Comparison of ENCODE assay signal across 8 cellular contexts in genomic region chr10:79347226-79347893, GRCh38. TPM values are rescaled to one million over a fixed set of nuclear protein-coding genes. Genes with fewer than 3 reads are reported as not detected.
A peak's percentile ranks its signal among the peaks of the same experiment; 100 is the strongest.
DNase-seq lines count a peak whose midpoint lies in the region; ATAC-seq and TF ChIP-seq lines count a peak whose summit lies in the region.

PPIF (plus strand) TSS chr10:79347469; CDS start chr10:79347549, 80 bp downstream.

- WGBS in aorta, 2 donors, result 0 to 1% methylated on average over 56 to 77 of the region's 77 CpGs

- intact Hi-C loops in aorta (cut with DNase I), result no loop called here

- H3K4me1 ChIP-seq in aorta (ENCODE audit: control insufficient read depth in 1 of 2, insufficient read depth in 2 of 2, low read length in 2 of 2), result no peaks in the 10 kb centered on the region

- H3K27ac ChIP-seq in aorta (ENCODE audit: low read depth in 1 of 2, low read length in 2 of 2), result no peak within 1 kb of the TSS

- H3K27me3 ChIP-seq in aorta (ENCODE audit: control insufficient read depth in 1 of 2, insufficient read depth in 2 of 2, low read length in 1 of 2), result no peaks in the 10 kb centered on the region

- peak; percentile 91 for TF ChIP-seq CTCF in astrocyte of the cerebellum (IDR thresholded peaks at IDR 0.05; ENCODE audit: low read depth, low read length, missing control alignments)

- H3K4me3 ChIP-seq in astrocyte of the cerebellum (ENCODE audit: low read depth, low read length), result peak within 1 kb of the TSS; percentile 49
- H3K4me3 ChIP-seq in aorta (ENCODE audit: low read length in 2 of 2), result peak within 1 kb of the TSS; percentile 44 to 56

- DNase-seq in NCI-H146 treated with DMSO at 0.1 percent for 48 hours (lab: John Stamatoyannopoulos, UW; ENCODE audit: unreplicated experiment), result peak; percentile 82
- peak; percentile 92 for DNase-seq in T-helper 9 cell
- DNase-seq in astrocyte of the cerebellum (ENCODE audit: low read depth), result peak; percentile 81
- peak; percentile 90 for DNase-seq in hepatic stellate cell (ENCODE audit: low spot score)
- DNase-seq in renal cortical epithelial cell (ENCODE audit: low read depth), result peak; percentile 69
- peak; percentile 96 to 99 for DNase-seq in aorta

- in situ Hi-C loops in astrocyte of the cerebellum (cut with HindIII; ENCODE audit: low sequenced_read_pairs), result no loop called here

- ATAC-seq in GM18502 (IDR thresholded peaks at IDR 0.05; ENCODE audit: poor library complexity, unreplicated experiment), result peak; percentile 84
- peak; percentile 82 for ATAC-seq in HG02884 (IDR thresholded peaks at IDR 0.05; ENCODE audit: unreplicated experiment)
- peak; percentile 94 for ATAC-seq in aorta (ENCODE audit: low FRiP score)

- no peaks in the 10 kb centered on the region for H3K36me3 ChIP-seq in aorta (ENCODE audit: control insufficient read depth in 1 of 2, insufficient read depth in 2 of 2, low read length in 1 of 2)

- no peaks in the 10 kb centered on the region for H3K9me3 ChIP-seq in aorta (ENCODE audit: control insufficient read depth, low read length)

RNA-seq across cellular contexts. Expression of gene PPIF, which starts in this region (rescaled TPM):
- total RNA-seq in renal cortical epithelial cell, result 48.6 and 58.7 TPM in 2 replicates
- total RNA-seq in aorta, result 10 to 100 TPM; 16.8 to 21.2 TPM
- 10 to 100 TPM in 1 of 2 donors, 1 to 10 TPM in 1; 9.0 to 11.1 TPM for polyA plus RNA-seq in aorta
